21 cellular contexts compared by ENCODE assay signal in genomic region chr4:184103755-184104367, GRCh38.
DNase-seq lines count a peak whose midpoint lies in the region; ATAC-seq, FAIRE-seq and TF ChIP-seq lines count a peak whose summit lies in the region.
"Had no signal": no experiment of that assay in that cellular context is flagged by ENCODE, and none has a peak within 500 bp of the region (broad histone marks: within the 10 kb centered on the region; RNA-seq: fewer than 3 reads in every experiment).

No MANE protein-coding gene starts in this region.

- in situ Hi-C loops in G401 (cut with HindIII; ENCODE audit: low sequenced_read_pairs), result no loop called here
- in situ Hi-C loops in mammary epithelial cell (cut with MboI; ENCODE audit: low sequenced_read_pairs in 2 of 2), result no loop called here

- H3K9ac ChIP-seq in H1 (replicated peaks in 1 of 4; ENCODE audit: extremely low read depth in 1 of 4, low read depth in 3 of 4, low read length in 3 of 4), result no peak overlapping the region
- no peak overlapping the region for H3K9ac ChIP-seq in liver (ENCODE audit: low read depth in 1 of 2, low read length in 2 of 2)
- H3K9ac ChIP-seq in mammary epithelial cell (ENCODE audit: insufficient read depth, low read length), result no peak overlapping the region

- no peak overlapping the region for H4K8ac ChIP-seq in H1 (ENCODE audit: extremely low read depth, insufficient read depth, low read length)

- 0 out of 7 replicates have a peak, but pooled peaks cover 0 to 4% (median 0%) of the 10 kb centered on the region in 4 experiments for H3K27me3 ChIP-seq in H1 (replicated peaks in 1 of 4; ENCODE audit: control insufficient read depth in 3 of 4, extremely low read depth in 1 of 4, insufficient read depth in 3 of 4, low read length in 3 of 4)
- no peaks in the 10 kb centered on the region for H3K27me3 ChIP-seq in liver (ENCODE audit: control insufficient read depth in 4 of 4, insufficient read depth in 4 of 4, low read length in 3 of 4)
- H3K27me3 ChIP-seq in mammary epithelial cell (ENCODE audit: insufficient read depth, low read length), result peaks cover 2% of the 10 kb centered on the region
- H3K27me3 ChIP-seq: tibial nerve had no signal

- peaks cover 2% of the 10 kb centered on the region; the same call in 1 of the 2 replicates for H3K23me2 ChIP-seq in H1 (ENCODE audit: low read depth, low read length)

- H2BK15ac ChIP-seq in H1 (ENCODE audit: low read length), result no peak overlapping the region

- 0 out of 2 replicates have a peak overlapping the region, but pooled peaks have one; percentile 17 for H2AFZ ChIP-seq in H1 (ENCODE audit: low read length)
- H2AFZ ChIP-seq in mammary epithelial cell (ENCODE audit: low read depth, low read length), result no peak overlapping the region

- H2BK120ac ChIP-seq in H1 (replicated peaks; ENCODE audit: low read depth, low read length), result no peak overlapping the region

- H3K18ac ChIP-seq in H1 (ENCODE audit: extremely low read depth, low read length), result no peak overlapping the region

- H3K4me2 ChIP-seq in H1 (ENCODE audit: insufficient read depth in 1 of 2, low read depth in 2 of 2, low read length in 2 of 2) (no peak overlapping the region), mammary epithelial cell (ENCODE audit: insufficient read depth, low read depth, low read length) (no peak overlapping the region)

- intact Hi-C loops in mammary epithelial cell (cut with micrococcal nuclease), result no loop called here

- peak; percentile 3 for DNase-seq in G401 (ENCODE audit: low spot score)
- DNase-seq in H1 (ENCODE audit: low read depth in 1 of 2, low spot score in 2 of 2), result no peak
- peak; percentile 67 for DNase-seq in retina
- DNase-seq in activated effector memory CD4-positive, alpha-beta T cell treated with Interleukin-2 at 50 U/mL for 16 hours, result no peak
- DNase-seq in mammary epithelial cell, result no peak
- DNase-seq: ACHN; activated CD4-positive, alpha-beta T cell treated with anti-CD3 and anti-CD28 coated beads, Interleukin-2, amount 50 U/mL, for 48 hours; activated naive CD4-positive, alpha-beta T cell treated with anti-CD3 and anti-CD28 coated beads, Interleukin-2, amount 50 U/mL, for 16 hours; CD4-positive, alpha-beta T cell; foreskin fibroblast; NCI-H146; RPMI8226; stimulated activated CD4-positive, alpha-beta T cell treated with anti-CD3 and anti-CD28 coated beads, Interleukin-15, amount 100 ng/mL, for 24 hours had no signal

- no peak overlapping the region for H2AK5ac ChIP-seq in H1 (ENCODE audit: low read depth, low read length)

- H3K14ac ChIP-seq in H1 (ENCODE audit: insufficient read length), result no peak overlapping the region

- no peak overlapping the region for H4K91ac ChIP-seq in H1 (replicated peaks; ENCODE audit: insufficient read length, low read length)

- H2BK5ac ChIP-seq in H1 (ENCODE audit: low read depth, low read length), result no peak overlapping the region

- H3K23ac ChIP-seq in H1 (ENCODE audit: insufficient read length), result no peak overlapping the region

- H3K56ac ChIP-seq in H1 (replicated peaks; ENCODE audit: insufficient read length, low read depth, low read length), result no peak overlapping the region

- H4K20me1 ChIP-seq in H1 (replicated peaks in 1 of 2; ENCODE audit: control insufficient read depth in 1 of 2, insufficient read depth in 2 of 2, low read length in 2 of 2) (peaks cover 0 to 2% of the 10 kb centered on the region in 2 experiments), mammary epithelial cell (ENCODE audit: insufficient read depth, low read length) (no peaks in the 10 kb centered on the region)

- TF ChIP-seq RAD21 in H1 (IDR thresholded peaks at IDR 0.05 in 1 of 2, conservative IDR thresholded peaks at IDR 0.05 in 1 of 2; ENCODE audit: low read depth in 2 of 2, low read length in 2 of 2) (no peak), liver (IDR thresholded peaks at IDR 0.05) (no peak)

- POLR2A ChIA-PET in H1 (lab: Charles Lee; ENCODE audit: partially characterized antibody), result no interaction called here

- no TSS peak for BruUV-seq in mammary epithelial cell (replicated peaks; lab: Mats Ljungman, UMichigan)

- TF ChIP-seq POLR2A in H1 (IDR thresholded peaks at IDR 0.05; ENCODE audit: control extremely low read depth in 1 of 2, low read depth in 2 of 2, low read length in 2 of 2), result no peak

- H3K36me3 ChIP-seq in H1 (ENCODE audit: control insufficient read depth in 2 of 4, insufficient read depth in 4 of 4, low read length in 3 of 4) (no peaks in the 10 kb centered on the region), liver (ENCODE audit: control insufficient read depth in 4 of 4, insufficient read depth in 3 of 4, low read depth in 1 of 4, low read length in 3 of 4) (no peaks in the 10 kb centered on the region), mammary epithelial cell (ENCODE audit: insufficient read depth, low read length) (no peaks in the 10 kb centered on the region)
- H3K36me3 ChIP-seq: tibial nerve had no signal

- H3K79me1 ChIP-seq in H1 (ENCODE audit: low read depth, low read length), result no peaks in the 10 kb centered on the region

- no peak overlapping the region for H3K4ac ChIP-seq in H1 (replicated peaks; ENCODE audit: insufficient read length, low read depth, low read length)

- CTCF ChIA-PET in H1 (lab: Charles Lee; ENCODE audit: partially characterized antibody), result interaction anchor here (0.7 to 6.7 kb wide), 6 partner anchors 8 to 264 kb away, joined by 3 to 35 read pairs (median 5); no protein-coding TSS in a partner anchor
- CTCF ChIA-PET in mammary epithelial cell (lab: Charles Lee; ENCODE audit: low non-redundant PET), result no interaction called here

- TF ChIP-seq CTCF in H1 (IDR thresholded peaks at IDR 0.05; ENCODE audit: control extremely low read depth in 1 of 3, insufficient read depth in 1 of 3, low read depth in 1 of 3, low read length in 3 of 3) (no peak), liver (IDR thresholded peaks at IDR 0.05; ENCODE audit: low read depth, low read length, missing input control) (no peak), mammary epithelial cell (conservative IDR thresholded peaks at IDR 0.05 in 1 of 2, IDR thresholded peaks at IDR 0.05 in 1 of 2; ENCODE audit: extremely low read depth in 1 of 2, insufficient read depth in 1 of 2, low read depth in 1 of 2, low read length in 2 of 2) (no peak)

- 68% methylated on average over 10 of the region's 13 CpGs; no CpG with 5 or more reads in 1 of the 2 experiments for WGBS in H1 (ENCODE audit: extremely low coverage in 1 of 2, insufficient coverage in 1 of 2, insufficient read length in 1 of 2, insufficient replicate concordance in 2 of 2, low coverage in 1 of 2, low lambda C conversion rate in 2 of 2, missing lambda C conversion rate in 1 of 2), 2 experiments
- WGBS in liver, result 78% methylated on average over 13 of the region's 13 CpGs
- 63% methylated on average over 12 of the region's 13 CpGs for WGBS in mammary epithelial cell (ENCODE audit: low coverage, missing lambda C conversion rate)

- no peak for ATAC-seq in HG03196 (IDR thresholded peaks at IDR 0.05; ENCODE audit: unreplicated experiment)
- ATAC-seq in HG02763 (IDR thresholded peaks at IDR 0.05; ENCODE audit: unreplicated experiment), result no peak
- ATAC-seq: stimulated activated effector memory CD8-positive, alpha-beta T cell treated with anti-CD3 and anti-CD28 coated beads, Interleukin-12 subunit alpha, Interleukin-12 subunit beta, amount 100 ng/mL, for 72 hours had no signal

- no peak for TF ChIP-seq EP300 in H1 (IDR thresholded peaks at IDR 0.05; ENCODE audit: borderline replicate concordance in 1 of 2, low read depth in 2 of 2, low read length in 2 of 2)

- no peak overlapping the region for H3K27ac ChIP-seq in H1 (ENCODE audit: low read depth, low read length)
- peak overlapping the region; percentile 58 to 76 for H3K27ac ChIP-seq in liver (ENCODE audit: low read depth in 1 of 2, low read length in 2 of 2)
- H3K27ac ChIP-seq in mammary epithelial cell (ENCODE audit: insufficient read depth, low read depth, low read length), result no peak overlapping the region

- H2BK20ac ChIP-seq in H1 (ENCODE audit: low read length), result no peak overlapping the region

- dilution Hi-C loops in mammary epithelial cell (cut with HindIII; ENCODE audit: low sequenced_read_pairs), result no loop called here

- no peak overlapping the region for H3K4me3 ChIP-seq in H1 (ENCODE audit: extremely low read depth in 1 of 4, insufficient read depth in 2 of 4, low read depth in 3 of 4, low read length in 4 of 4)
- no peak overlapping the region for H3K4me3 ChIP-seq in liver (ENCODE audit: low read depth in 1 of 3, low read length in 3 of 3)
- H3K4me3 ChIP-seq in mammary epithelial cell (replicated peaks in 1 of 3; ENCODE audit: insufficient read depth in 1 of 3, low read depth in 2 of 3, low read length in 3 of 3), result no peak overlapping the region
- H3K4me3 ChIP-seq: tibial nerve had no signal

- H4K5ac ChIP-seq in H1 (ENCODE audit: insufficient read length, low read depth, low read length), result no peak overlapping the region

- no peak for FAIRE-seq in H1 (lab: Jason Lieb, UNC)
- FAIRE-seq: astrocyte, colon, endothelial cell of umbilical vein had no signal

- no peak overlapping the region for H2BK12ac ChIP-seq in H1 (ENCODE audit: low read depth, low read length)

- H3K4me1 ChIP-seq in H1 (replicated peaks in 1 of 4; ENCODE audit: control insufficient read depth in 3 of 4, insufficient read depth in 4 of 4, low read length in 3 of 4), result peaks cover 0 to 3% (median 1%) of the 10 kb centered on the region in 4 experiments; a peak in 3 of 7 replicates
- H3K4me1 ChIP-seq in liver (ENCODE audit: control insufficient read depth in 4 of 4, insufficient read depth in 4 of 4, low read length in 3 of 4), result peaks cover 5 to 16% (median 11%) of the 10 kb centered on the region in 4 donors
- H3K4me1 ChIP-seq in mammary epithelial cell (ENCODE audit: insufficient read depth, low read length), result no peaks in the 10 kb centered on the region
- H3K4me1 ChIP-seq: tibial nerve had no signal

- H3K79me2 ChIP-seq in H1 (ENCODE audit: control insufficient read depth in 1 of 2, insufficient read depth in 2 of 2, low read length in 2 of 2) (no peaks in the 10 kb centered on the region), mammary epithelial cell (ENCODE audit: insufficient read depth, low read length) (no peaks in the 10 kb centered on the region)

- no peaks in the 10 kb centered on the region for H3K9me3 ChIP-seq in H1 (ENCODE audit: insufficient read depth in 2 of 2, low read depth in 1 of 2, low read length in 1 of 2)
- peaks cover 0 to 5% (median 0%) of the 10 kb centered on the region in 4 donors for H3K9me3 ChIP-seq in liver (ENCODE audit: control insufficient read depth in 4 of 4, low read length in 3 of 4)
- H3K9me3 ChIP-seq in mammary epithelial cell (replicated peaks; ENCODE audit: insufficient read depth, low read length), result no peaks in the 10 kb centered on the region
- H3K9me3 ChIP-seq: tibial nerve had no signal

TF ChIP-seq in H1, 55 proteins besides CTCF, POLR2A, EP300 and RAD21 (continues in another document):
- TF ChIP-seq CBX5 (IDR thresholded peaks at IDR 0.05; ENCODE audit: low read depth, low read length), result no peak

TF ChIP-seq in liver, 16 proteins besides CTCF, POLR2A, EP300 and RAD21 (continues in another document):
- TF ChIP-seq MAX (IDR thresholded peaks at IDR 0.05), result no peak
- TF ChIP-seq EGR1 (IDR thresholded peaks at IDR 0.05; ENCODE audit: low read depth in 2 of 2), result no peak

Comparison
In these comparisons a context has a peak if more than half of its experiments do, and no peak if none do; other contexts are left out.
1. DNase-seq: peak in G401 (single experiment) and retina (single experiment); none in H1 (0 of 2), activated effector memory CD4-positive, alpha-beta T cell treated with Interleukin-2 at 50 U/mL for 16 hours (single experiment) and mammary epithelial cell (single experiment).
2. H3K27ac ChIP-seq: peak in liver (2 of 2); none in H1 (single experiment) and mammary epithelial cell (single experiment).